In genomic region chr7:156039194-156039593, GRCh38 we compare ENCODE assay signal across 37 cellular contexts.
"Had no signal": no experiment of that assay in that cellular context is flagged by ENCODE, and none has a peak within 500 bp of the region (broad histone marks: within the 10 kb centered on the region; RNA-seq: fewer than 3 reads in every experiment).

No MANE protein-coding gene starts in this region.

- H3K4me3 Mint-ChIP-seq: activated B cell treated with CpG ODN at 0.5 μM for 24 hours; activated CD4-positive, alpha-beta memory T cell treated with anti-CD3 and anti-CD28 coated beads for 36 hours; activated CD4-positive, alpha-beta T cell treated with anti-CD3 and anti-CD28 coated beads, Interleukin-2, amount 10 ng/mL, durations not matched to agents 24 days and 14 days; activated CD8-positive, alpha-beta T cell treated with anti-CD3 and anti-CD28 coated beads for 36 hours; activated naive CD4-positive, alpha-beta T cell treated with anti-CD3 and anti-CD28 coated beads, Interleukin-2, amount 50 U/mL, for 24 hours; activated naive CD8-positive, alpha-beta T cell treated with anti-CD3 and anti-CD28 coated beads, Interleukin-2, amount 10 ng/mL, durations not matched to agents 7 days and 5 days; activated naive CD8-positive, alpha-beta T cell treated with anti-CD3 and anti-CD28 coated beads, Interleukin-2, amount 50 U/mL, for 24 hours; activated T-cell treated with anti-CD3 and anti-CD28 coated beads, Interleukin-2, amount 50 U/mL, for 4 hours; activated T-cell treated with anti-CD3 and anti-CD28 coated beads, Interleukin-2, amount 50 U/mL, for 72 hours; activated T-helper 1 cell treated with anti-CD3 and anti-CD28 coated beads, Interleukin-12 subunit alpha, Interleukin-12 subunit beta, Interleukin-2, Interleukin-4 antibody, amounts not matched to agents 30 ng/mL and 10 ng/mL and 1 ng/mL, durations not matched to agents 14 hours and 24 hours and 36 hours; activated T-helper 17 cell treated with anti-CD3 and anti-CD28 coated beads, Interleukin-2, amount 50 U/mL, for 72 hours; T-helper 1 cell treated with Interleukin-12 subunit alpha and Interleukin-12 subunit beta and Interleukin-4 antibody, amounts not matched to agents 30 μg/mL and 1 μg/mL, for 36 hours; T-helper 2 cell treated with Interferon-gamma antibody and Interleukin-4, amounts not matched to agents 5 μg/mL and 100 μg/mL, for 36 hours had no signal

- H3K27me3 ChIP-seq: body of pancreas, brain microvascular endothelial cell had no signal

- ATAC-seq: activated CD8-positive, alpha-beta T cell treated with anti-CD3 and anti-CD28 coated beads for 36 hours; activated T-helper 17 cell treated with anti-CD3 and anti-CD28 coated beads, Interleukin-2, amount 50 U/mL, for 72 hours; body of pancreas had no signal

- FAIRE-seq: astrocyte, TTC549 had no signal

- DNase-seq: activated B cell treated with CpG ODN at 0.5 μM for 24 hours; activated CD4-positive, alpha-beta memory T cell treated with anti-CD3 and anti-CD28 coated beads for 36 hours; activated CD4-positive, alpha-beta T cell treated with anti-CD3 and anti-CD28 coated beads for 4 hours; activated CD4-positive, alpha-beta T cell treated with anti-CD3 and anti-CD28 coated beads, Interleukin-2, amount 10 ng/mL, durations not matched to agents 24 days and 14 days; activated CD4-positive, alpha-beta T cell treated with anti-CD3 and anti-CD28 coated beads, Interleukin-2, amount 50 U/mL, for 1 hour; activated CD4-positive, alpha-beta T cell treated with anti-CD3 and anti-CD28 coated beads, Interleukin-2, amount 50 U/mL, for 4 hours; activated CD4-positive, CD25-positive, alpha-beta regulatory T cell treated with anti-CD3 and anti-CD28 coated beads, Interleukin-2, amount 50 U/mL, for 72 hours; activated CD8-positive, alpha-beta memory T cell treated with anti-CD3 and anti-CD28 coated beads, Interleukin-2, amount 50 U/mL, for 4 hours; activated CD8-positive, alpha-beta T cell treated with anti-CD3 and anti-CD28 coated beads for 36 hours; activated effector memory CD4-positive, alpha-beta T cell treated with Interleukin-2 at 50 U/mL for 16 hours; activated gamma-delta T cell; activated naive CD4-positive, alpha-beta T cell treated with Interleukin-2 at 50 U/mL for 16 hours; activated naive CD8-positive, alpha-beta T cell treated with anti-CD3 and anti-CD28 coated beads, Interleukin-2, amount 10 ng/mL, durations not matched to agents 7 days and 5 days; activated naive CD8-positive, alpha-beta T cell treated with anti-CD3 and anti-CD28 coated beads, Interleukin-2, amount 50 U/mL, for 24 hours; activated T-cell treated with anti-CD3 and anti-CD28 coated beads for 4 hours; activated T-cell treated with anti-CD3 and anti-CD28 coated beads, Interleukin-2, amount 50 U/mL, for 1 hour; activated T-cell treated with anti-CD3 and anti-CD28 coated beads, Interleukin-2, amount 50 U/mL, for 4 hours; activated T-cell treated with anti-CD3 and anti-CD28 coated beads, Interleukin-2, amount 50 U/mL, for 72 hours; amygdala; anterior cingulate cortex; body of pancreas; brain microvascular endothelial cell; central memory CD4-positive, alpha-beta T cell; T-helper 1 cell; T-helper 2 cell; T-helper 9 cell had no signal

- H3K4me1 ChIP-seq: body of pancreas, breast epithelium had no signal

- H3K27ac Mint-ChIP-seq: activated B cell treated with CpG ODN at 0.5 μM for 24 hours; activated CD4-positive, alpha-beta memory T cell treated with anti-CD3 and anti-CD28 coated beads for 36 hours; activated CD4-positive, alpha-beta T cell treated with anti-CD3 and anti-CD28 coated beads, Interleukin-2, amount 10 ng/mL, durations not matched to agents 24 days and 14 days; activated CD8-positive, alpha-beta T cell treated with anti-CD3 and anti-CD28 coated beads for 36 hours; activated naive CD4-positive, alpha-beta T cell treated with anti-CD3 and anti-CD28 coated beads, Interleukin-2, amount 50 U/mL, for 24 hours; activated naive CD8-positive, alpha-beta T cell; activated naive CD8-positive, alpha-beta T cell treated with anti-CD3 and anti-CD28 coated beads, Interleukin-2, amount 10 ng/mL, durations not matched to agents 7 days and 5 days; activated naive CD8-positive, alpha-beta T cell treated with anti-CD3 and anti-CD28 coated beads, Interleukin-2, amount 50 U/mL, for 24 hours; activated T-cell treated with anti-CD3 and anti-CD28 coated beads, Interleukin-2, amount 50 U/mL, for 72 hours; activated T-helper 1 cell treated with anti-CD3 and anti-CD28 coated beads, Interleukin-12 subunit alpha, Interleukin-12 subunit beta, Interleukin-2, Interleukin-4 antibody, amounts not matched to agents 30 ng/mL and 10 ng/mL and 1 ng/mL, durations not matched to agents 14 hours and 24 hours and 36 hours; activated T-helper 17 cell treated with anti-CD3 and anti-CD28 coated beads, Interleukin-2, amount 50 U/mL, for 72 hours; T-helper 1 cell treated with Interleukin-12 subunit alpha and Interleukin-12 subunit beta and Interleukin-4 antibody, amounts not matched to agents 30 μg/mL and 1 μg/mL, for 36 hours; T-helper 2 cell treated with Interferon-gamma antibody and Interleukin-4, amounts not matched to agents 5 μg/mL and 100 μg/mL, for 36 hours had no signal

- H3K27me3 Mint-ChIP-seq: activated B cell treated with CpG ODN at 0.5 μM for 24 hours; activated CD4-positive, alpha-beta T cell treated with anti-CD3 and anti-CD28 coated beads, Interleukin-2, amount 10 ng/mL, durations not matched to agents 24 days and 14 days; activated CD8-positive, alpha-beta T cell treated with anti-CD3 and anti-CD28 coated beads for 36 hours; activated naive CD4-positive, alpha-beta T cell treated with anti-CD3 and anti-CD28 coated beads, Interleukin-2, amount 50 U/mL, for 24 hours; activated naive CD8-positive, alpha-beta T cell; activated naive CD8-positive, alpha-beta T cell treated with anti-CD3 and anti-CD28 coated beads, Interleukin-2, amount 50 U/mL, for 24 hours had no signal

- H3K36me3 ChIP-seq: brain microvascular endothelial cell, breast epithelium had no signal

- H3K4me3 ChIP-seq: body of pancreas, breast epithelium had no signal

- H3K9me3 Mint-ChIP-seq: activated B cell treated with CpG ODN at 0.5 μM for 24 hours; activated CD4-positive, alpha-beta memory T cell treated with anti-CD3 and anti-CD28 coated beads for 36 hours; activated CD4-positive, alpha-beta T cell treated with anti-CD3 and anti-CD28 coated beads, Interleukin-2, amount 10 ng/mL, durations not matched to agents 24 days and 14 days; activated CD8-positive, alpha-beta T cell treated with anti-CD3 and anti-CD28 coated beads for 36 hours; activated naive CD4-positive, alpha-beta T cell treated with anti-CD3 and anti-CD28 coated beads, Interleukin-2, amount 10 ng/mL, durations not matched to agents 7 days and 5 days; activated naive CD4-positive, alpha-beta T cell treated with anti-CD3 and anti-CD28 coated beads, Interleukin-2, amount 50 U/mL, for 24 hours; activated naive CD8-positive, alpha-beta T cell treated with anti-CD3 and anti-CD28 coated beads, Interleukin-2, amount 10 ng/mL, durations not matched to agents 7 days and 5 days; activated naive CD8-positive, alpha-beta T cell treated with anti-CD3 and anti-CD28 coated beads, Interleukin-2, amount 50 U/mL, for 24 hours; activated T-cell treated with anti-CD3 and anti-CD28 coated beads, Interleukin-2, amount 50 U/mL, for 4 hours; activated T-cell treated with anti-CD3 and anti-CD28 coated beads, Interleukin-2, amount 50 U/mL, for 72 hours; activated T-helper 1 cell treated with anti-CD3 and anti-CD28 coated beads, Interleukin-12 subunit alpha, Interleukin-12 subunit beta, Interleukin-2, Interleukin-4 antibody, amounts not matched to agents 30 ng/mL and 10 ng/mL and 1 ng/mL, durations not matched to agents 14 hours and 24 hours and 36 hours; activated T-helper 17 cell treated with anti-CD3 and anti-CD28 coated beads, Interleukin-2, amount 50 U/mL, for 72 hours; T-helper 1 cell treated with Interleukin-12 subunit alpha and Interleukin-12 subunit beta and Interleukin-4 antibody, amounts not matched to agents 30 μg/mL and 1 μg/mL, for 36 hours; T-helper 2 cell treated with Interferon-gamma antibody and Interleukin-4, amounts not matched to agents 5 μg/mL and 100 μg/mL, for 36 hours had no signal

- H3K27ac ChIP-seq: body of pancreas, brain microvascular endothelial cell, breast epithelium, VCaP had no signal

- H3K4me1 Mint-ChIP-seq: activated CD4-positive, alpha-beta T cell treated with anti-CD3 and anti-CD28 coated beads, Interleukin-2, amount 10 ng/mL, durations not matched to agents 24 days and 14 days; activated T-helper 17 cell treated with anti-CD3 and anti-CD28 coated beads, Interleukin-2, amount 50 U/mL, for 72 hours had no signal

- H3K9me3 ChIP-seq: body of pancreas, breast epithelium had no signal
